Comparison of ENCODE assay signal across 25 cellular contexts in genomic region chr21:44804762-44805161, GRCh38. TPM values are rescaled to one million over a fixed set of nuclear protein-coding genes. Genes with fewer than 3 reads are reported as not detected.
DNase-seq lines count a peak whose midpoint lies in the region; ATAC-seq lines count a peak whose summit lies in the region.
"Had no signal": no experiment of that assay in that cellular context is flagged by ENCODE, and none has a peak within 500 bp of the region (broad histone marks: within the 10 kb centered on the region; RNA-seq: fewer than 3 reads in every experiment).

No MANE protein-coding gene starts in this region.

- H3K36me3 Mint-ChIP-seq in activated naive CD4-positive, alpha-beta T cell treated with anti-CD3 and anti-CD28 coated beads, Interleukin-2, amount 50 U/mL, for 24 hours, result peaks cover 7% of the 10 kb centered on the region
- H3K36me3 Mint-ChIP-seq in activated naive CD4-positive, alpha-beta T cell treated with anti-CD3 and anti-CD28 coated beads, Interleukin-2, amount 10 ng/mL, durations not matched to agents 7 days and 5 days, result peaks cover 50% of the 10 kb centered on the region
- peaks cover 37 to 62% of the 10 kb centered on the region in 2 donors for H3K36me3 Mint-ChIP-seq in stimulated activated naive B cell treated with anti-CD40 and anti-IgM and Interleukin-4, amounts not matched to agents 10 μg/mL and 1 μg/mL and 100 μg/mL, for 72 hours

- ATAC-seq in left lobe of liver (peak; percentile 61), HG03442 (IDR thresholded peaks at IDR 0.05; ENCODE audit: unreplicated experiment) (no peak)
- ATAC-seq in stimulated activated naive B cell treated with anti-CD40 and anti-IgM and Interleukin-4, amounts not matched to agents 10 μg/mL and 1 μg/mL and 100 μg/mL, for 72 hours (replicated peaks), result no peak
- ATAC-seq: left ventricle myocardium superior, pancreas, T-cell had no signal

- no peak for DNase-seq in activated naive CD4-positive, alpha-beta T cell treated with anti-CD3 and anti-CD28 coated beads, Interleukin-2, amount 10 ng/mL, durations not matched to agents 7 days and 5 days
- DNase-seq in NCI-H524 treated with DMSO at 0.1 percent for 48 hours (lab: John Stamatoyannopoulos, UW), result peak; percentile 90
- peak; percentile 77 for DNase-seq in left lobe of liver (ENCODE audit: low spot score)
- no peak for DNase-seq in stimulated activated naive B cell treated with anti-CD40 and anti-IgM and Interleukin-4, amounts not matched to agents 10 μg/mL and 1 μg/mL and 100 μg/mL, for 72 hours
- no peak for DNase-seq in NCI-H2227 (lab: John Stamatoyannopoulos, UW; ENCODE audit: unreplicated experiment)
- DNase-seq in NCI-H510A (lab: John Stamatoyannopoulos, UW), result no peak
- DNase-seq: activated CD4-positive, alpha-beta T cell treated with anti-CD3 and anti-CD28 coated beads, Interleukin-2, amount 50 U/mL, for 48 hours; activated CD8-positive, alpha-beta memory T cell treated with anti-CD3 and anti-CD28 coated beads, Interleukin-2, amount 50 U/mL, for 48 hours; activated gamma-delta T cell; Caco-2; GOT3; IMR-90; left ventricle myocardium superior; midbrain; NCI-H187; NCI-H748 treated with DMSO at 0.1 percent for 48 hours; nephron progenitor cell; SJCRH30; stimulated activated CD4-positive, alpha-beta T cell treated with anti-CD3 and anti-CD28 coated beads, Interleukin-1b, Interleukin-23, amount 100 ng/mL, for 48 hours; stimulated activated CD8-positive, alpha-beta memory T cell treated with anti-CD3 and anti-CD28 coated beads, Interleukin-4, amount 100 ng/mL, for 48 hours; T-cell had no signal

- CTCF ChIA-PET in activated naive CD4-positive, alpha-beta T cell treated with anti-CD3 and anti-CD28 coated beads, Interleukin-2, amount 10 ng/mL, durations not matched to agents 7 days and 5 days (lab: Charles Lee), result interaction anchor here (1.2 to 2.7 kb wide), 2 partner anchors 71 to 128 kb away, joined by 3 to 8 read pairs; no protein-coding TSS in a partner anchor

- H3K9me3 Mint-ChIP-seq in activated naive CD4-positive, alpha-beta T cell treated with anti-CD3 and anti-CD28 coated beads, Interleukin-2, amount 50 U/mL, for 24 hours, result no peaks in the 10 kb centered on the region
- no peaks in the 10 kb centered on the region for H3K9me3 Mint-ChIP-seq in activated naive CD4-positive, alpha-beta T cell treated with anti-CD3 and anti-CD28 coated beads, Interleukin-2, amount 10 ng/mL, durations not matched to agents 7 days and 5 days
- H3K9me3 Mint-ChIP-seq in stimulated activated naive B cell treated with anti-CD40 and anti-IgM and Interleukin-4, amounts not matched to agents 10 μg/mL and 1 μg/mL and 100 μg/mL, for 72 hours, result no peaks in the 10 kb centered on the region
- H3K9me3 Mint-ChIP-seq: brain, nephron progenitor cell, T-cell had no signal

- H3K4me3 Mint-ChIP-seq in activated naive CD4-positive, alpha-beta T cell treated with anti-CD3 and anti-CD28 coated beads, Interleukin-2, amount 50 U/mL, for 24 hours, result peak overlapping the region; percentile 4
- no peak overlapping the region for H3K4me3 Mint-ChIP-seq in activated naive CD4-positive, alpha-beta T cell treated with anti-CD3 and anti-CD28 coated beads, Interleukin-2, amount 10 ng/mL, durations not matched to agents 7 days and 5 days
- no peak overlapping the region for H3K4me3 Mint-ChIP-seq in stimulated activated naive B cell treated with anti-CD40 and anti-IgM and Interleukin-4, amounts not matched to agents 10 μg/mL and 1 μg/mL and 100 μg/mL, for 72 hours
- H3K4me3 Mint-ChIP-seq: nephron progenitor cell, T-cell had no signal

- no peaks in the 10 kb centered on the region for H3K27me3 Mint-ChIP-seq in activated naive CD4-positive, alpha-beta T cell treated with anti-CD3 and anti-CD28 coated beads, Interleukin-2, amount 50 U/mL, for 24 hours
- no peaks in the 10 kb centered on the region for H3K27me3 Mint-ChIP-seq in activated naive CD4-positive, alpha-beta T cell treated with anti-CD3 and anti-CD28 coated beads, Interleukin-2, amount 10 ng/mL, durations not matched to agents 7 days and 5 days
- H3K27me3 Mint-ChIP-seq in stimulated activated naive B cell treated with anti-CD40 and anti-IgM and Interleukin-4, amounts not matched to agents 10 μg/mL and 1 μg/mL and 100 μg/mL, for 72 hours, result no peaks in the 10 kb centered on the region
- H3K27me3 Mint-ChIP-seq: T-cell had no signal

- H3K4me1 Mint-ChIP-seq in activated naive CD4-positive, alpha-beta T cell treated with anti-CD3 and anti-CD28 coated beads, Interleukin-2, amount 50 U/mL, for 24 hours, result peaks cover 29% of the 10 kb centered on the region
- peaks cover 25% of the 10 kb centered on the region for H3K4me1 Mint-ChIP-seq in activated naive CD4-positive, alpha-beta T cell treated with anti-CD3 and anti-CD28 coated beads, Interleukin-2, amount 10 ng/mL, durations not matched to agents 7 days and 5 days
- peaks cover 18 to 29% of the 10 kb centered on the region in 2 donors for H3K4me1 Mint-ChIP-seq in stimulated activated naive B cell treated with anti-CD40 and anti-IgM and Interleukin-4, amounts not matched to agents 10 μg/mL and 1 μg/mL and 100 μg/mL, for 72 hours

- H3K27ac Mint-ChIP-seq in activated naive CD4-positive, alpha-beta T cell treated with anti-CD3 and anti-CD28 coated beads, Interleukin-2, amount 50 U/mL, for 24 hours, result no peak overlapping the region
- no peak overlapping the region for H3K27ac Mint-ChIP-seq in activated naive CD4-positive, alpha-beta T cell treated with anti-CD3 and anti-CD28 coated beads, Interleukin-2, amount 10 ng/mL, durations not matched to agents 7 days and 5 days
- peak overlapping the region; percentile 28 for H3K27ac Mint-ChIP-seq in stimulated activated naive B cell treated with anti-CD40 and anti-IgM and Interleukin-4, amounts not matched to agents 10 μg/mL and 1 μg/mL and 100 μg/mL, for 72 hours
- H3K27ac Mint-ChIP-seq: nephron progenitor cell, T-cell had no signal

RNA-seq across cellular contexts. Expression of gene UBE2G2, which starts 3.1 kb away (rescaled TPM):
- total RNA-seq in left lobe of liver, result 43.4 TPM

RNA-seq across cellular contexts. Expression of gene SUMO3, which starts 13.1 kb away (rescaled TPM):
- 32.2 TPM for total RNA-seq in left lobe of liver

Comparison
In these comparisons a context has a peak if more than half of its experiments do, and no peak if none do; other contexts are left out.
1. DNase-seq: peak in NCI-H524 treated with DMSO at 0.1 percent for 48 hours (single experiment) and left lobe of liver (single experiment); none in activated naive CD4-positive, alpha-beta T cell treated with anti-CD3 and anti-CD28 coated beads, Interleukin-2, amount 10 ng/mL, durations not matched to agents 7 days and 5 days (single experiment), stimulated activated naive B cell treated with anti-CD40 and anti-IgM and Interleukin-4, amounts not matched to agents 10 μg/mL and 1 μg/mL and 100 μg/mL, for 72 hours (single experiment), NCI-H2227 (single experiment) and NCI-H510A (single experiment).